ENCODE assay signal across 8 cellular contexts in genomic region chr17:38322156-38322779, GRCh38. TPM values are rescaled to one million over a fixed set of nuclear protein-coding genes. Genes with fewer than 3 reads are reported as not detected.
A peak's percentile ranks its signal among the peaks of the same experiment; 100 is the strongest.
DNase-seq lines count a peak whose midpoint lies in the region; ATAC-seq and TF ChIP-seq lines count a peak whose summit lies in the region.

No MANE protein-coding gene starts in this region.

- no peaks in the 10 kb centered on the region for H3K9me3 Mint-ChIP-seq in activated T-helper 2 cell treated with anti-CD3 and anti-CD28 coated beads, Interferon-gamma antibody, Interleukin-2, Interleukin-4, amounts not matched to agents 10 μg/mL and 5 μg/mL and 100 μg/mL, durations not matched to agents 14 hours and 24 hours and 36 hours

- intact Hi-C loops in activated T-helper 2 cell treated with anti-CD3 and anti-CD28 coated beads, Interferon-gamma antibody, Interleukin-2, Interleukin-4, amounts not matched to agents 10 μg/mL and 5 μg/mL and 100 μg/mL, durations not matched to agents 14 hours and 24 hours and 36 hours (cut with micrococcal nuclease): no loop called here

- no peak for TF ChIP-seq POLR2A in gastroesophageal sphincter (IDR thresholded peaks at IDR 0.05)

- peaks cover 33% of the 10 kb centered on the region for H3K36me3 Mint-ChIP-seq in activated T-helper 2 cell treated with anti-CD3 and anti-CD28 coated beads, Interferon-gamma antibody, Interleukin-2, Interleukin-4, amounts not matched to agents 10 μg/mL and 5 μg/mL and 100 μg/mL, durations not matched to agents 14 hours and 24 hours and 36 hours (ENCODE audit: low read depth)

- no peaks in the 10 kb centered on the region for H3K27me3 Mint-ChIP-seq in activated T-helper 2 cell treated with anti-CD3 and anti-CD28 coated beads, Interferon-gamma antibody, Interleukin-2, Interleukin-4, amounts not matched to agents 10 μg/mL and 5 μg/mL and 100 μg/mL, durations not matched to agents 14 hours and 24 hours and 36 hours (ENCODE audit: low read depth)

- no peak overlapping the region for H3K4me3 Mint-ChIP-seq in activated T-helper 2 cell treated with anti-CD3 and anti-CD28 coated beads, Interferon-gamma antibody, Interleukin-2, Interleukin-4, amounts not matched to agents 10 μg/mL and 5 μg/mL and 100 μg/mL, durations not matched to agents 14 hours and 24 hours and 36 hours (ENCODE audit: low read depth)

- no peak for TF ChIP-seq EP300 in gastroesophageal sphincter (IDR thresholded peaks at IDR 0.05)

- peaks cover 0 to 65% of the 10 kb centered on the region in 2 donors for H3K36me3 ChIP-seq in gastroesophageal sphincter

- no peaks in the 10 kb centered on the region for H3K9me3 ChIP-seq in gastroesophageal sphincter

- no peaks in the 10 kb centered on the region for H3K27me3 ChIP-seq in gastroesophageal sphincter

- peak; percentile 83 for DNase-seq in AG20443 (ENCODE audit: low spot score)
- peak; percentile 76 for DNase-seq in GM19240 (ENCODE audit: insufficient read length, low spot score)
- peak; percentile 53 for DNase-seq in RKO (ENCODE audit: low spot score)
- DNase-seq in activated T-helper 2 cell treated with anti-CD3 and anti-CD28 coated beads, Interferon-gamma antibody, Interleukin-2, Interleukin-4, amounts not matched to agents 10 μg/mL and 5 μg/mL and 100 μg/mL, durations not matched to agents 14 hours and 24 hours and 36 hours (ENCODE audit: low spot score): peak; percentile 42
- peak; percentile 37 for DNase-seq in putamen (ENCODE audit: low spot score)

- H3K4me1 ChIP-seq in gastroesophageal sphincter: peaks cover 0 to 19% (median 4%) of the 10 kb centered on the region in 3 donors

- TF ChIP-seq CTCF in gastroesophageal sphincter (IDR thresholded peaks at IDR 0.05): peak in 3 of 4 experiments; percentile 28 to 85 (median 37)

- H3K4me3 ChIP-seq in gastroesophageal sphincter: no peak overlapping the region

- no peak overlapping the region for H3K27ac Mint-ChIP-seq in activated T-helper 2 cell treated with anti-CD3 and anti-CD28 coated beads, Interferon-gamma antibody, Interleukin-2, Interleukin-4, amounts not matched to agents 10 μg/mL and 5 μg/mL and 100 μg/mL, durations not matched to agents 14 hours and 24 hours and 36 hours

- 33 to 52% methylated on average over 4 to 7 of the region's 8 CpGs for WGBS in gastroesophageal sphincter (ENCODE audit: low coverage in 1 of 2), 2 donors

- H3K4me1 Mint-ChIP-seq in activated T-helper 2 cell treated with anti-CD3 and anti-CD28 coated beads, Interferon-gamma antibody, Interleukin-2, Interleukin-4, amounts not matched to agents 10 μg/mL and 5 μg/mL and 100 μg/mL, durations not matched to agents 14 hours and 24 hours and 36 hours (ENCODE audit: low read depth): peaks cover 5% of the 10 kb centered on the region

- peak; percentile 62 for ATAC-seq in gastroesophageal sphincter
- no peak for ATAC-seq in GM18907 (IDR thresholded peaks at IDR 0.05; ENCODE audit: unreplicated experiment)
- no peak for ATAC-seq in HG02763 (IDR thresholded peaks at IDR 0.05; ENCODE audit: unreplicated experiment)

- H3K27ac ChIP-seq in gastroesophageal sphincter: no peak overlapping the region

RNA-seq across cellular contexts. Expression of gene GPR179, which starts 21.5 kb away (rescaled TPM):
- total RNA-seq in activated T-helper 2 cell treated with anti-CD3 and anti-CD28 coated beads, Interferon-gamma antibody, Interleukin-2, Interleukin-4, amounts not matched to agents 10 μg/mL and 5 μg/mL and 100 μg/mL, durations not matched to agents 14 hours and 24 hours and 36 hours: not detected in 2 replicates
- under 1 TPM in 2 of 4 donors, not detected in 2; 0.08 to 0.13 TPM for total RNA-seq in gastroesophageal sphincter

RNA-seq across cellular contexts. Expression of gene MRPL45, which starts 25.3 kb away (rescaled TPM):
- 43.5 and 44.6 TPM in 2 replicates for total RNA-seq in activated T-helper 2 cell treated with anti-CD3 and anti-CD28 coated beads, Interferon-gamma antibody, Interleukin-2, Interleukin-4, amounts not matched to agents 10 μg/mL and 5 μg/mL and 100 μg/mL, durations not matched to agents 14 hours and 24 hours and 36 hours
- 10 to 100 TPM; 23.1 to 32.4 (median 28.7) TPM for total RNA-seq in gastroesophageal sphincter

RNA-seq across cellular contexts. Expression of gene SOCS7, which starts 29.4 kb away (rescaled TPM):
- total RNA-seq in activated T-helper 2 cell treated with anti-CD3 and anti-CD28 coated beads, Interferon-gamma antibody, Interleukin-2, Interleukin-4, amounts not matched to agents 10 μg/mL and 5 μg/mL and 100 μg/mL, durations not matched to agents 14 hours and 24 hours and 36 hours: 25.9 and 30.5 TPM in 2 replicates
- 10 to 100 TPM; 13.2 to 19.1 (median 15.7) TPM for total RNA-seq in gastroesophageal sphincter
